Comparison of ENCODE assay signal across 19 cellular contexts in the genomic region with DNA sequence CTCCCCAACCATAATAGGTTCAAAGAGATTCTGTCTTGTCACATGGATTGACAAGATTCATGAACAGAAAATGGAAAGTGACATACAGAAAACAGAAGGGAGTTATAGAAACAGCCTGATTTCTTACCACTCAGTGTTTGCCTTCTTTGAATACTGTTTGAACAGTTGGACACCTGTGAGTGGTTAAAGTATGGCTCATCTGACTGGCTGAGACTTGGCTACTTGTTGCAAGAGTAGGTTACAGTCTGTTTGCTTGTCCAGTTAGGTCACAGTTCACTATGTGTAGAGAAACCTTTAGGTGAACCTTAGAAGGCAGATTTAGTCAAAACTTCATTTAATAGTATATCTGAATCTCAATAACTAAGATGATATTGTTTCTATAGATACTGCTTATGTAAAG.
DNase-seq lines count a peak whose midpoint lies in the region; ATAC-seq, FAIRE-seq and TF ChIP-seq lines count a peak whose summit lies in the region.
"Had no signal": no experiment of that assay in that cellular context is flagged by ENCODE, and none has a peak within 500 bp of the region (broad histone marks: within the 10 kb centered on the region; RNA-seq: fewer than 3 reads in every experiment).

No MANE protein-coding gene starts in this region.

- intact Hi-C loops in HepG2 (cut with micrococcal nuclease; ENCODE audit: unreplicated experiment), result no loop called here
- intact Hi-C loops in right lobe of liver (cut with DNase I), result no loop called here
- intact Hi-C loops in Right ventricle myocardium inferior (cut with DNase I), result no loop called here

- H3K27ac ChIP-seq in HepG2 (ENCODE audit: extremely low read length, insufficient read depth, low read length) (no peak overlapping the region), right lobe of liver (no peak overlapping the region), hepatocyte (no peak overlapping the region)
- H3K27ac ChIP-seq: 22Rv1, A549, C4-2B, KMS-11 had no signal

- H3K4me3 ChIP-seq in HepG2 (replicated peaks in 1 of 3; ENCODE audit: insufficient read depth in 1 of 3, low read depth in 2 of 3, low read length in 3 of 3) (no peak overlapping the region), right lobe of liver (no peak overlapping the region), hepatocyte (no peak overlapping the region)
- H3K4me3 ChIP-seq: A549, HAP-1 had no signal

- H3K36me3 ChIP-seq in HepG2 (replicated peaks in 1 of 2; ENCODE audit: control insufficient read depth in 1 of 2, insufficient read depth in 2 of 2, low read length in 2 of 2), result no peaks in the 10 kb centered on the region
- H3K36me3 ChIP-seq in right lobe of liver, result no peaks in the 10 kb centered on the region
- H3K36me3 ChIP-seq in hepatocyte (replicated peaks; ENCODE audit: insufficient read depth, low read depth), result no peaks in the 10 kb centered on the region
- H3K36me3 ChIP-seq: HAP-1 had no signal

- no peak overlapping the region for H3K9ac ChIP-seq in HepG2 (ENCODE audit: insufficient read depth, low read depth, low read length)
- H3K9ac ChIP-seq: KMS-11 had no signal

- no peaks in the 10 kb centered on the region for H3K79me2 ChIP-seq in HepG2 (ENCODE audit: insufficient read depth, low read length)
- H3K79me2 ChIP-seq in hepatocyte, result no peaks in the 10 kb centered on the region

- BruUV-seq in HepG2 (replicated peaks; lab: Mats Ljungman, UMichigan), result no TSS peak

- CTCF ChIA-PET in HepG2 (lab: Yijun Ruan, JAX; ENCODE audit: low intra/inter-chr PET ratio, low total read pairs), result no interaction called here

- H3K4me1 ChIP-seq in HepG2 (ENCODE audit: insufficient read depth, low read length) (peaks cover 6% of the 10 kb centered on the region; the same call in 1 of the 2 replicates), right lobe of liver (no peaks in the 10 kb centered on the region), hepatocyte (ENCODE audit: insufficient read depth) (peaks cover 8% of the 10 kb centered on the region)
- H3K4me1 ChIP-seq: A549 had no signal

- H3K4me2 ChIP-seq in HepG2 (ENCODE audit: low read depth, low read length) (no peak overlapping the region), hepatocyte (peak overlapping the region; percentile 10)
- H3K4me2 ChIP-seq: A549, KMS-11 had no signal

- no peaks in the 10 kb centered on the region; a peak in 1 of 5 replicates for H3K27me3 ChIP-seq in HepG2 (ENCODE audit: control insufficient read depth in 1 of 2, insufficient read depth in 2 of 2, low read length in 2 of 2)
- H3K27me3 ChIP-seq in right lobe of liver, result no peaks in the 10 kb centered on the region
- no peaks in the 10 kb centered on the region for H3K27me3 ChIP-seq in hepatocyte

- TF ChIP-seq POLR2A in HepG2 (IDR thresholded peaks at IDR 0.05; ENCODE audit: insufficient read depth in 1 of 2, low read depth in 2 of 2, low read length in 2 of 2), result no peak
- TF ChIP-seq POLR2A in right lobe of liver (IDR thresholded peaks at IDR 0.05), result no peak

- TF ChIP-seq RAD21 in HepG2 (CRISPR knock-in tag; IDR thresholded peaks at IDR 0.05), result no peak

- in situ Hi-C loops in HepG2 (cut with HindIII; ENCODE audit: extremely low pct_ligation_motif_present, low pct_unique_long_range_greater_than_20kb), result no loop called here

- H3K9me2 ChIP-seq in hepatocyte (replicated peaks; ENCODE audit: insufficient read depth), result no peaks in the 10 kb centered on the region

- H4K20me1 ChIP-seq in HepG2 (ENCODE audit: insufficient read depth, low read length) (no peaks in the 10 kb centered on the region), hepatocyte (ENCODE audit: insufficient read depth, poor library complexity, severe bottlenecking) (no peaks in the 10 kb centered on the region)

- no peak for FAIRE-seq in HepG2 (lab: Jason Lieb, UNC)
- FAIRE-seq: A549, GM12892, H1 had no signal

- DNase-seq in HepG2 (ENCODE audit: low spot score), result peak; percentile 1
- no peak for DNase-seq in right lobe of liver
- DNase-seq in NCI-H526 (lab: John Stamatoyannopoulos, UW), result peak; percentile 6 to 27
- peak; percentile 5 for DNase-seq in hepatocyte (ENCODE audit: low spot score)
- DNase-seq in stimulated activated CD4-positive, alpha-beta T cell treated with anti-CD3 and anti-CD28 coated beads, Interleukin-15, amount 100 ng/mL, for 24 hours, result no peak
- no peak for DNase-seq in Right ventricle myocardium inferior (ENCODE audit: missing footprints)
- DNase-seq in dermis blood vessel endothelial cell, result no peak
- DNase-seq: AML-193; Calu3; CD4-positive, alpha-beta T cell; GDM1 had no signal

- TF ChIP-seq EP300 in HepG2 (IDR thresholded peaks at IDR 0.05; ENCODE audit: low read depth in 2 of 2, low read length in 2 of 2) (no peak), HepG2 (CRISPR knock-in tag; IDR thresholded peaks at IDR 0.05; ENCODE audit: borderline replicate concordance) (no peak)

- peak; percentile 62 for ATAC-seq in HepG2
- ATAC-seq in right lobe of liver, result no peak
- ATAC-seq in Right ventricle myocardium inferior, result no peak
- no peak for ATAC-seq in GM18909 (IDR thresholded peaks at IDR 0.05; ENCODE audit: poor library complexity, unreplicated experiment)
- ATAC-seq: A549 had no signal

- POLR2A ChIA-PET in HepG2 (lab: Yijun Ruan, JAX), result no interaction called here

- TF ChIP-seq CTCF in HepG2 (CRISPR knock-in tag; IDR thresholded peaks at IDR 0.05) (no peak), right lobe of liver (IDR thresholded peaks at IDR 0.05) (no peak), hepatocyte (IDR thresholded peaks at IDR 0.05; ENCODE audit: poor library complexity) (no peak)

- H3K9me3 ChIP-seq in HepG2 (ENCODE audit: low read length) (no peaks in the 10 kb centered on the region), right lobe of liver (no peaks in the 10 kb centered on the region), hepatocyte (ENCODE audit: low read depth) (no peaks in the 10 kb centered on the region)
- H3K9me3 ChIP-seq: A549, HAP-1 had no signal

- H2AFZ ChIP-seq in HepG2 (ENCODE audit: low read length) (no peak overlapping the region), hepatocyte (no peak overlapping the region)

TF ChIP-seq in HepG2, 621 proteins besides CTCF, POLR2A, EP300 and RAD21 (continues in another document):
- no peak for TF ChIP-seq ZNF891 (CRISPR knock-in tag; IDR thresholded peaks at IDR 0.05)
- no peak for TF ChIP-seq ZNF205 (CRISPR knock-in tag; IDR thresholded peaks at IDR 0.05)
- TF ChIP-seq, protein P1, sequence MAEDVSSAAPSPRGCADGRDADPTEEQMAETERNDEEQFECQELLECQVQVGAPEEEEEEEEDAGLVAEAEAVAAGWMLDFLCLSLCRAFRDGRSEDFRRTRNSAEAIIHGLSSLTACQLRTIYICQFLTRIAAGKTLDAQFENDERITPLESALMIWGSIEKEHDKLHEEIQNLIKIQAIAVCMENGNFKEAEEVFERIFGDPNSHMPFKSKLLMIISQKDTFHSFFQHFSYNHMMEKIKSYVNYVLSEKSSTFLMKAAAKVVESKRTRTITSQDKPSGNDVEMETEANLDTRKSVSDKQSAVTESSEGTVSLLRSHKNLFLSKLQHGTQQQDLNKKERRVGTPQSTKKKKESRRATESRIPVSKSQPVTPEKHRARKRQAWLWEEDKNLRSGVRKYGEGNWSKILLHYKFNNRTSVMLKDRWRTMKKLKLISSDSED (CRISPR knock-in tag; IDR thresholded peaks at IDR 0.05), result no peak
- TF ChIP-seq, protein P2, sequence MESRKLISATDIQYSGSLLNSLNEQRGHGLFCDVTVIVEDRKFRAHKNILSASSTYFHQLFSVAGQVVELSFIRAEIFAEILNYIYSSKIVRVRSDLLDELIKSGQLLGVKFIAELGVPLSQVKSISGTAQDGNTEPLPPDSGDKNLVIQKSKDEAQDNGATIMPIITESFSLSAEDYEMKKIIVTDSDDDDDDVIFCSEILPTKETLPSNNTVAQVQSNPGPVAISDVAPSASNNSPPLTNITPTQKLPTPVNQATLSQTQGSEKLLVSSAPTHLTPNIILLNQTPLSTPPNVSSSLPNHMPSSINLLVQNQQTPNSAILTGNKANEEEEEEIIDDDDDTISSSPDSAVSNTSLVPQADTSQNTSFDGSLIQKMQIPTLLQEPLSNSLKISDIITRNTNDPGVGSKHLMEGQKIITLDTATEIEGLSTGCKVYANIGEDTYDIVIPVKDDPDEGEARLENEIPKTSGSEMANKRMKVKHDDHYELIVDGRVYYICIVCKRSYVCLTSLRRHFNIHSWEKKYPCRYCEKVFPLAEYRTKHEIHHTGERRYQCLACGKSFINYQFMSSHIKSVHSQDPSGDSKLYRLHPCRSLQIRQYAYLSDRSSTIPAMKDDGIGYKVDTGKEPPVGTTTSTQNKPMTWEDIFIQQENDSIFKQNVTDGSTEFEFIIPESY (CRISPR knock-in tag; IDR thresholded peaks at IDR 0.05), result no peak
- TF ChIP-seq SUZ12 (IDR thresholded peaks at IDR 0.05; ENCODE audit: low read depth, low read length), result no peak
- TF ChIP-seq HCFC1 (IDR thresholded peaks at IDR 0.05; ENCODE audit: low read depth, low read length), result no peak
- TF ChIP-seq ZNF547 (CRISPR knock-in tag; IDR thresholded peaks at IDR 0.05), result no peak
- no peak for TF ChIP-seq CCAR2 (optimal IDR thresholded peaks at IDR 0.05; ENCODE audit: low read depth, low read length)

Comparison
In these comparisons a context has a peak if more than half of its experiments do, and no peak if none do; other contexts are left out.
1. DNase-seq: peak in HepG2 (single experiment), NCI-H526 (2 of 2) and hepatocyte (single experiment); none in right lobe of liver (0 of 3), stimulated activated CD4-positive, alpha-beta T cell treated with anti-CD3 and anti-CD28 coated beads, Interleukin-15, amount 100 ng/mL, for 24 hours (single experiment), Right ventricle myocardium inferior (single experiment) and dermis blood vessel endothelial cell (single experiment).